Comparison of ENCODE assay signal across 12 cellular contexts in the genomic region with DNA sequence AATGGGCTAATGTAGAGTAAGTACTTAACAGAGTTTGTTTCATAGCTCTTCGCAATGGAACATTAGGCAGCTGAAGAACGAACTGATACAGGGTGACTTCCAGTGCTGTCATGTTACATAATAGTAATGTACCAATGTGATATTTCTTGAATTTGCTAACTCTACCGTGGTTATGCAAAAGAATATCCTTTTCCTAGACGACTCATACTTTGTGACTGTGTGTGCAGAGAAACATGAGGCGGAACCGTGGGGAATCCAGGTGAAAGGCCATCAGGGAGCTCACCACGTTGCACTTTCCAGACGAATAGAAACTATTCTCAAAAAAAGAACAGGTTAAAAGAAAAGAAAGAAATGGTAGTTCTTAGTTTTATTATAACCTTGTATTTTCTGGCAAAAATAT. TPM values are rescaled to one million over a fixed set of nuclear protein-coding genes. Genes with fewer than 3 reads are reported as not detected.
DNase-seq lines count a peak whose midpoint lies in the region; ATAC-seq and TF ChIP-seq lines count a peak whose summit lies in the region.
"Had no signal": no experiment of that assay in that cellular context is flagged by ENCODE, and none has a peak within 500 bp of the region (broad histone marks: within the 10 kb centered on the region; RNA-seq: fewer than 3 reads in every experiment).

No MANE protein-coding gene starts in this region.

- H3K9me3 ChIP-seq in HCT116 (ENCODE audit: control insufficient read depth in 1 of 2, insufficient read depth in 1 of 2, low read depth in 1 of 2, low read length in 2 of 2) (no peaks in the 10 kb centered on the region), adrenal gland (replicated peaks in 1 of 3) (no peaks in the 10 kb centered on the region), fibroblast of lung (ENCODE audit: control insufficient read depth, insufficient read depth, low read depth, low read length) (no peaks in the 10 kb centered on the region)

- DNase-seq in HCT116 (ENCODE audit: low read depth, low spot score) (no peak), adrenal gland (peak in 1 of 7 donors; percentile 44), fibroblast of lung (ENCODE audit: low read depth in 2 of 2) (peak; percentile 13 to 48), sciatic nerve (ENCODE audit: low spot score) (no peak), NCI-H2227 (lab: John Stamatoyannopoulos, UW; ENCODE audit: unreplicated experiment) (no peak), OCI-M2 (lab: John Stamatoyannopoulos, UW; ENCODE audit: unreplicated experiment) (no peak)
- DNase-seq: activated CD4-positive, alpha-beta T cell treated with anti-CD3 and anti-CD28 coated beads, Interleukin-2, amount 50 U/mL, for 1 hour; GOT3; NCI-H1092 treated with DMSO at 0.1 percent for 48 hours; RPMI8226 had no signal

- H3K4me2 ChIP-seq in HCT116 (ENCODE audit: low read length), result no peak overlapping the region
- no peak overlapping the region for H3K4me2 ChIP-seq in fibroblast of lung (ENCODE audit: extremely low read depth, insufficient read depth, low read length)

- peaks cover 40 to 60% of the 10 kb centered on the region in 2 experiments for H3K36me3 ChIP-seq in HCT116 (ENCODE audit: control insufficient read depth in 1 of 2, insufficient read depth in 2 of 2, low read length in 2 of 2)
- peaks cover 0 to 66% of the 10 kb centered on the region in 2 donors for H3K36me3 ChIP-seq in adrenal gland (replicated peaks in 1 of 2)
- H3K36me3 ChIP-seq in fibroblast of lung (ENCODE audit: control insufficient read depth, insufficient read depth, low read length), result peaks cover 38% of the 10 kb centered on the region

- no peak overlapping the region for H3K9ac ChIP-seq in HCT116 (ENCODE audit: low read length)
- H3K9ac ChIP-seq in fibroblast of lung (ENCODE audit: insufficient read depth, low read length), result no peak overlapping the region

- H3K79me2 ChIP-seq in HCT116 (ENCODE audit: insufficient read depth, low read length) (peaks cover 46% of the 10 kb centered on the region), fibroblast of lung (ENCODE audit: control insufficient read depth, insufficient read depth, low read length) (peaks cover 2% of the 10 kb centered on the region)

- no peaks in the 10 kb centered on the region for H3K4me1 ChIP-seq in HCT116 (ENCODE audit: control insufficient read depth in 1 of 2, insufficient read depth in 2 of 2, low read length in 2 of 2)
- peaks cover 23 to 38% of the 10 kb centered on the region in 2 donors for H3K4me1 ChIP-seq in adrenal gland (replicated peaks in 1 of 2)
- H3K4me1 ChIP-seq in fibroblast of lung (ENCODE audit: control insufficient read depth, extremely low read depth, insufficient read depth, low read length), result no peaks in the 10 kb centered on the region

- H3K4me3 ChIP-seq in HCT116 (replicated peaks in 1 of 2; ENCODE audit: low read depth in 1 of 2, low read length in 2 of 2), result no peak overlapping the region
- no peak overlapping the region for H3K4me3 ChIP-seq in adrenal gland
- no peak overlapping the region for H3K4me3 ChIP-seq in fibroblast of lung (replicated peaks in 1 of 4; ENCODE audit: control extremely low read depth in 1 of 4, insufficient read depth in 1 of 4, low read depth in 3 of 4, low read length in 4 of 4)
- H3K4me3 ChIP-seq: cardiac muscle cell had no signal

- TF ChIP-seq POLR2A in HCT116 (IDR thresholded peaks at IDR 0.05; ENCODE audit: borderline replicate concordance, extremely low read depth, insufficient read depth, insufficient read length) (no peak), adrenal gland (IDR thresholded peaks at IDR 0.05) (no peak)

- H4K20me1 ChIP-seq in HCT116 (ENCODE audit: insufficient read depth) (no peaks in the 10 kb centered on the region), fibroblast of lung (ENCODE audit: control insufficient read depth, extremely low read depth, insufficient read depth, low read length) (no peaks in the 10 kb centered on the region)

- CTCF ChIA-PET in HCT116 (lab: Charles Lee), result interaction anchor here (1.7 kb wide), 1 partner anchor 13 kb away, joined by 4 read pairs; a partner anchor contains a TSS

- no peak overlapping the region for H3K27ac ChIP-seq in HCT116 (ENCODE audit: low read depth, low read length)
- H3K27ac ChIP-seq in adrenal gland, result peak overlapping the region in 4 of 5 donors; percentile 75 to 86 (median 82)
- no peak overlapping the region for H3K27ac ChIP-seq in fibroblast of lung (ENCODE audit: insufficient read depth, low read length)
- H3K27ac ChIP-seq: cardiac muscle cell had no signal

- RAD21 ChIA-PET in HCT116 (lab: Charles Lee; ENCODE audit: low non-redundant PET in 1 of 2, low total read pairs in 2 of 2, uncharacterized antibody in 2 of 2, unreplicated experiment in 2 of 2), result no interaction called here

- H2AFZ ChIP-seq in HCT116 (ENCODE audit: low read depth, low read length, poor library complexity, severe bottlenecking) (no peak overlapping the region), fibroblast of lung (ENCODE audit: low read length) (no peak overlapping the region)

- no TSS peak for BruUV-seq in HCT116 (replicated peaks; lab: Mats Ljungman, UMichigan)

- ATAC-seq in HCT116 (no peak), sciatic nerve (peak; percentile 50), HG03159 (IDR thresholded peaks at IDR 0.05; ENCODE audit: unreplicated experiment) (no peak)

- H3K27me3 ChIP-seq in HCT116 (ENCODE audit: insufficient read depth, low read length), result no peaks in the 10 kb centered on the region
- no peaks in the 10 kb centered on the region for H3K27me3 ChIP-seq in adrenal gland
- H3K27me3 ChIP-seq in fibroblast of lung (ENCODE audit: control insufficient read depth, insufficient read depth, low read length), result no peaks in the 10 kb centered on the region
- H3K27me3 ChIP-seq: cardiac muscle cell had no signal

- no peak for TF ChIP-seq CTCF in HCT116 (IDR thresholded peaks at IDR 0.05 in 2 of 3, conservative IDR thresholded peaks at IDR 0.05 in 1 of 3; ENCODE audit: borderline replicate concordance in 1 of 3, insufficient read depth in 1 of 3, low read depth in 2 of 3, low read length in 2 of 3)
- no peak for TF ChIP-seq CTCF in adrenal gland (IDR thresholded peaks at IDR 0.05)
- no peak for TF ChIP-seq CTCF in fibroblast of lung (conservative IDR thresholded peaks at IDR 0.05 in 1 of 2, IDR thresholded peaks at IDR 0.05 in 1 of 2; ENCODE audit: low read depth in 1 of 2, low read length in 2 of 2)

- POLR2A ChIA-PET in HCT116 (lab: Charles Lee), result interaction anchor here (1.2 to 2.4 kb wide), 2 partner anchors 13 to 15 kb away, joined by 4 to 8 read pairs; a partner anchor contains a TSS

- WGBS in adrenal gland, 4 donors, result 30 to 37% (median 32%) methylated on average over 8 of the region's 8 CpGs

- intact Hi-C loops in HCT116 (cut with micrococcal nuclease), result no loop called here
- intact Hi-C loops in adrenal gland (cut with DNase I), result no loop called here
- intact Hi-C loops in sciatic nerve (cut with DNase I), result no loop called here

- no peak for TF ChIP-seq RAD21 in HCT116 (IDR thresholded peaks at IDR 0.05; ENCODE audit: low read depth)

- no peaks in the 10 kb centered on the region for H3K9me2 ChIP-seq in HCT116 (ENCODE audit: insufficient read depth)

TF ChIP-seq in HCT116, 20 proteins besides CTCF, POLR2A, EP300 and RAD21:
- TF ChIP-seq POLR2AphosphoS5 (IDR thresholded peaks at IDR 0.05; ENCODE audit: low read depth, low read length), result peak; percentile 11; the same call in 1 of the 2 replicates
- no peak for TF ChIP-seq EZH2phosphoT487 (IDR thresholded peaks at IDR 0.05; ENCODE audit: borderline replicate concordance)
- no peak for TF ChIP-seq CBX3 (IDR thresholded peaks at IDR 0.05; ENCODE audit: low read depth)
- TF ChIP-seq, protein P1, sequence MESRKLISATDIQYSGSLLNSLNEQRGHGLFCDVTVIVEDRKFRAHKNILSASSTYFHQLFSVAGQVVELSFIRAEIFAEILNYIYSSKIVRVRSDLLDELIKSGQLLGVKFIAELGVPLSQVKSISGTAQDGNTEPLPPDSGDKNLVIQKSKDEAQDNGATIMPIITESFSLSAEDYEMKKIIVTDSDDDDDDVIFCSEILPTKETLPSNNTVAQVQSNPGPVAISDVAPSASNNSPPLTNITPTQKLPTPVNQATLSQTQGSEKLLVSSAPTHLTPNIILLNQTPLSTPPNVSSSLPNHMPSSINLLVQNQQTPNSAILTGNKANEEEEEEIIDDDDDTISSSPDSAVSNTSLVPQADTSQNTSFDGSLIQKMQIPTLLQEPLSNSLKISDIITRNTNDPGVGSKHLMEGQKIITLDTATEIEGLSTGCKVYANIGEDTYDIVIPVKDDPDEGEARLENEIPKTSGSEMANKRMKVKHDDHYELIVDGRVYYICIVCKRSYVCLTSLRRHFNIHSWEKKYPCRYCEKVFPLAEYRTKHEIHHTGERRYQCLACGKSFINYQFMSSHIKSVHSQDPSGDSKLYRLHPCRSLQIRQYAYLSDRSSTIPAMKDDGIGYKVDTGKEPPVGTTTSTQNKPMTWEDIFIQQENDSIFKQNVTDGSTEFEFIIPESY (IDR thresholded peaks at IDR 0.05; ENCODE audit: extremely low read depth, insufficient replicate concordance, low read length), result no peak
- TF ChIP-seq, protein P2, sequence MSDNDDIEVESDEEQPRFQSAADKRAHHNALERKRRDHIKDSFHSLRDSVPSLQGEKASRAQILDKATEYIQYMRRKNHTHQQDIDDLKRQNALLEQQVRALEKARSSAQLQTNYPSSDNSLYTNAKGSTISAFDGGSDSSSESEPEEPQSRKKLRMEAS (IDR thresholded peaks at IDR 0.05), result no peak

RNA-seq across cellular contexts. Expression of a gene that starts 13.2 kb away (rescaled TPM):
- total RNA-seq in HCT116 (2021; ENCODE audit: unreplicated experiment) (172 TPM), adrenal gland (10 to 100 TPM; 57.1 to 98.4 (median 77.2) TPM), fibroblast of lung (25.1 and 28.0 TPM in 2 replicates), sciatic nerve (32.6 TPM)
- 213 and 237 TPM in 2 replicates for polyA plus RNA-seq in HCT116 (2012)
- polyA plus RNA-seq in adrenal gland (10 to 100 TPM; 29.5 to 68.1 (median 38.6) TPM), fibroblast of lung (45.0 and 64.4 TPM in 2 replicates)
- 41.7 and 60.4 TPM in 2 replicates for polyA plus RNA-seq in fibroblast of lung (2012)
- polyA minus RNA-seq in fibroblast of lung (ENCODE audit: low replicate concordance), result 37.7 and 68.5 TPM in 2 replicates

RNA-seq across cellular contexts. Expression of a gene that starts 15.2 kb away (rescaled TPM):
- total RNA-seq in HCT116 (2021; ENCODE audit: unreplicated experiment) (519 TPM), adrenal gland (100 to 1,000 TPM in 4 of 8 donors, 10 to 100 TPM in 4; 56.6 to 226 (median 99.5) TPM), fibroblast of lung (494 and 779 TPM in 2 replicates), sciatic nerve (58.9 TPM)
- polyA plus RNA-seq in HCT116 (2012), result 323 and 330 TPM in 2 replicates
- polyA plus RNA-seq in adrenal gland (100 to 1,000 TPM in 2 of 3 donors, 10 to 100 TPM in 1; 22.0 to 171 (median 102) TPM), fibroblast of lung (583 and 732 TPM in 2 replicates)
- polyA plus RNA-seq in fibroblast of lung (2012), result 630 and 830 TPM in 2 replicates
- polyA minus RNA-seq in fibroblast of lung (ENCODE audit: low replicate concordance), result 314 and 419 TPM in 2 replicates

RNA-seq across cellular contexts. Expression of a gene that starts 20.6 kb away (rescaled TPM):
- total RNA-seq in HCT116 (2021; ENCODE audit: unreplicated experiment) (44.2 TPM), adrenal gland (10 to 100 TPM; 62.2 to 99.8 (median 77.7) TPM), fibroblast of lung (11.3 and 16.3 TPM in 2 replicates), sciatic nerve (91.5 TPM)
- polyA plus RNA-seq in HCT116 (2012), result 20.3 and 21.9 TPM in 2 replicates
- polyA plus RNA-seq in adrenal gland (10 to 100 TPM; 28.3 to 45.7 (median 31.6) TPM), fibroblast of lung (16.5 and 28.5 TPM in 2 replicates)
- 22.0 and 42.6 TPM in 2 replicates for polyA plus RNA-seq in fibroblast of lung (2012)
- 56.4 and 63.6 TPM in 2 replicates for polyA minus RNA-seq in fibroblast of lung (ENCODE audit: low replicate concordance)

Comparison
In these comparisons a context has a peak if more than half of its experiments do, and no peak if none do; other contexts are left out.
1. DNase-seq: peak in fibroblast of lung (2 of 2); none in HCT116 (single experiment), sciatic nerve (single experiment), NCI-H2227 (single experiment) and OCI-M2 (single experiment).
2. H3K27ac ChIP-seq: peak in adrenal gland (4 of 5); none in HCT116 (single experiment) and fibroblast of lung (single experiment).